ENCODE assay signal across 3 cellular contexts in the genomic region with DNA sequence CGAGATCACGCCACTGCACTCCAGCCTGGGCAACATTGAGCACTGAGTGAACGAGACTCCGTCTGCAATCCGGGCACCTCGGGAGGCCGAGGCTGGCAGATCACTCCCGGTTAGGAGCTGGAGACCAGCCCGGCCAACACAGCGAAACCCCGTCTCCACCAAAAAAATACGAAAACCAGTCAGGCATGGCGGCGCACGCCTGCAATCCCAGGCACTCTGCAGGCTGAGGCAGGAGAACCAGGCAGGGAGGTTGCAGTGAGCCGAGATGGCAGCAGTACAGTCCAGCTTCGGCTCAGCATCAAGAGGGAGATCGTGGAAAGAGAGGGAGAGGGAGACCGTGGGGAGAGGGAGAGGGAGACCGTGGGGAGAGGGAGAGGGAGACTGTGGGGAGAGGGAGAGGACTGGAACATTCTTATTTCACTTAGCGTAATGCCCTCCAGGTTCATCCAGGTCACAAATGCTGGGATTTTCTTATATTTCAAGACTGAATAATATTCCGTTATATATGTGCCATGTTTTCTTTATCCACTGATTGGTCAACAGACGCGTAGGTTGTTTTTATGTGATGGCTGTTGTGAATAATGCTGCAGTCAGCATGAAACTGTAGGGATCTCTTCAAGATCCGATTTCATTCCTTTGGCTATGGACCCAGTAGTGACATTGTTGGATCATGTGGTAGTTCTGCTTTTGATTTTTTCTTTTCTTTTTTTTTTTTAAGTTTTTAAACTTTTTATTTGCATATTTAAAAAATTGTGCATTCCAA. TPM values are rescaled to one million over a fixed set of nuclear protein-coding genes. Genes with fewer than 3 reads are reported as not detected.
"Had no signal": no experiment of that assay in that cellular context is flagged by ENCODE, and none has a peak within 500 bp of the region (broad histone marks: within the 10 kb centered on the region; RNA-seq: fewer than 3 reads in every experiment).

No MANE protein-coding gene starts in this region.

RNA-seq across cellular contexts. Expression of a gene that starts 21.7 kb away (rescaled TPM):
- total RNA-seq: SK-MEL-5 had no signal

RNA-seq across cellular contexts. Expression of a gene that starts 41.4 kb away (rescaled TPM):
- total RNA-seq: M059J, SK-MEL-5 had no signal
- polyA plus RNA-seq: SK-N-SH had no signal
